Comparison of ENCODE assay signal across 26 cellular contexts in the genomic region with DNA sequence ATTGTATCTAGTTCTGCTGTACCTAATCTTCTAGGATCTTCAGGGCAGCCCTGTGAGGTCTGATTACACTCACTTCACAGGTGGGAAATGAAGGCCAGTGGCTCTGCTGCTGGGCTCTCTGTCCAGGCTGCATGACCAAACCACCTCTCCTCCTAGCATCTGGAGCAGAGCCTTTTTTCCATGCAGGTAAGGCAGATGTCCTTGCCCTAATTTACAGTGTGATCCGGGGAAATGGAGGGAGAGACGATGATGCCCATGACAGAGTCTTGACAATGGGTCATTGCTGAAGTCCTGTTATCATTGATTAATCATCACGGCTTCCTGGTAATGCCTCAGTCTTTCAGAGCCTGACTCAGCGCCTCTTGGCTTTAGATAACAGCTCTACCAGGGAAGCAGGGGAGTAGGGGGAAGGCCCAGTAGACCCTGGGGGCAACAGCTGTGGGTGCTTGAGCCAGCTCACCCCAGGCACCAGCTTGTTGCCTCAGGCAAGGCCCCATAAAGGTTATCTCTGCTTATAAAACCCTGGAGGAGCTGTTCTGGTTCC.
DNase-seq lines count a peak whose midpoint lies in the region; ATAC-seq and TF ChIP-seq lines count a peak whose summit lies in the region.
"Had no signal": no experiment of that assay in that cellular context is flagged by ENCODE, and none has a peak within 500 bp of the region (broad histone marks: within the 10 kb centered on the region; RNA-seq: fewer than 3 reads in every experiment).

No MANE protein-coding gene starts in this region.

- no peak overlapping the region for H2BK15ac ChIP-seq in mesendoderm (replicated peaks; ENCODE audit: low read depth)

- H3K4me1 ChIP-seq in mesendoderm (ENCODE audit: control insufficient read depth, low read depth, low read length) (peaks cover 2% of the 10 kb centered on the region), left lung (no peaks in the 10 kb centered on the region)
- H3K4me1 ChIP-seq: lower lobe of right lung, tibial nerve had no signal

- no peaks in the 10 kb centered on the region for H3K79me2 ChIP-seq in mesendoderm (ENCODE audit: control insufficient read depth, insufficient read depth, low read length)

- H3K4me3 ChIP-seq in mesendoderm (ENCODE audit: low read length) = no peak overlapping the region
- no peak overlapping the region for H3K4me3 ChIP-seq in left lung
- H3K4me3 ChIP-seq: lower lobe of right lung, mucosa of descending colon, tibial nerve had no signal

- TF ChIP-seq CTCF in left lung (IDR thresholded peaks at IDR 0.05) = no peak

- intact Hi-C loops in left lung (cut with DNase I) = no loop called here

- H3K4ac ChIP-seq in mesendoderm (ENCODE audit: low read depth, low read length) = no peak overlapping the region

- H2BK120ac ChIP-seq in mesendoderm (ENCODE audit: low read depth, low read length) = no peak overlapping the region

- DNase-seq in Daoy (ENCODE audit: low read depth) (peak; percentile 46), NCI-H146 treated with DMSO at 0.1 percent for 48 hours (lab: John Stamatoyannopoulos, UW; ENCODE audit: unreplicated experiment) (peak; percentile 0), astrocyte of the hippocampus (ENCODE audit: low read depth, low spot score) (peak; percentile 45), mesendoderm (peak; percentile 83), SW 1271 (lab: John Stamatoyannopoulos, UW) (no peak), left lung (no peak), NCI-H2171 (lab: John Stamatoyannopoulos, UW) (no peak), midbrain (lab: John Stamatoyannopoulos, UW) (no peak)
- DNase-seq: activated CD4-positive, alpha-beta T cell treated with anti-CD3 and anti-CD28 coated beads, Interleukin-2, amount 10 ng/mL, durations not matched to agents 24 days and 14 days; activated CD8-positive, alpha-beta memory T cell treated with anti-CD3 and anti-CD28 coated beads for 24 hours; amygdala; effector CD4-positive, alpha-beta T cell; IMR-90; lower lobe of right lung; mucosa of descending colon; NCI-H1048; NCI-H187 treated with DMSO at 0.1 percent for 48 hours; NCI-H2171 treated with DMSO at 0.1 percent for 48 hours; NCI-H524 treated with DMSO at 0.1 percent for 48 hours; SHP77 had no signal

- H3K18ac ChIP-seq in mesendoderm (ENCODE audit: low read length) = no peak overlapping the region

- H3K36me3 ChIP-seq in mesendoderm (ENCODE audit: control insufficient read depth, insufficient read depth, low read length) (no peaks in the 10 kb centered on the region), left lung (no peaks in the 10 kb centered on the region)
- H3K36me3 ChIP-seq: lower lobe of right lung, tibial nerve had no signal

- H3K4me2 ChIP-seq in mesendoderm (ENCODE audit: low read length) = no peak overlapping the region

- no peak overlapping the region for H3K23ac ChIP-seq in mesendoderm (ENCODE audit: low read length)

- H3K27ac ChIP-seq in mesendoderm (ENCODE audit: low read depth, low read length) (peak overlapping the region; percentile 6), left lung (no peak overlapping the region)
- H3K27ac ChIP-seq: epithelial cell of prostate, lower lobe of right lung, tibial nerve had no signal

- no peak overlapping the region for H4K8ac ChIP-seq in mesendoderm (ENCODE audit: low read depth, low read length)

- no peak overlapping the region for H3K56ac ChIP-seq in mesendoderm (ENCODE audit: low read length)

- no CpG with 5 or more reads among the region's 4 CpGs for WGBS in mesendoderm (ENCODE audit: extremely low coverage, insufficient coverage, low lambda C conversion rate)

- H3K27me3 ChIP-seq in mesendoderm (ENCODE audit: insufficient read depth, low read length, poor library complexity) = no peaks in the 10 kb centered on the region
- no peaks in the 10 kb centered on the region for H3K27me3 ChIP-seq in left lung
- H3K27me3 ChIP-seq: tibial nerve had no signal

- H3K9me3 ChIP-seq in left lung = no peaks in the 10 kb centered on the region
- H3K9me3 ChIP-seq: lower lobe of right lung, tibial nerve had no signal

- no peaks in the 10 kb centered on the region for H3K79me1 ChIP-seq in mesendoderm (ENCODE audit: low read length)

- no peak overlapping the region for H3K9ac ChIP-seq in mesendoderm (ENCODE audit: low read length)

- H2AK5ac ChIP-seq in mesendoderm (ENCODE audit: low read length) = no peak overlapping the region

- no peak for ATAC-seq in left lung
- ATAC-seq: activated naive CD4-positive, alpha-beta T cell treated with anti-CD3 and anti-CD28 coated beads, Interleukin-2, amount 50 U/mL, for 72 hours; lower lobe of right lung; mucosa of descending colon; natural killer cell treated with Interleukin-12 subunit alpha and Interleukin-12 subunit beta and Interleukin-15 and Interleukin-18, amount 100 ng/mL, for 72 hours; stimulated activated effector memory CD8-positive, alpha-beta T cell treated with anti-CD3 and anti-CD28 coated beads, Interleukin-12 subunit alpha, Interleukin-12 subunit beta, amount 100 ng/mL, for 72 hours; WTC11 had no signal

- H4K5ac ChIP-seq in mesendoderm (ENCODE audit: low read length) = no peak overlapping the region

- no peak overlapping the region for H2BK5ac ChIP-seq in mesendoderm (ENCODE audit: low read length)

Comparison
In these comparisons a context has a peak if more than half of its experiments do, and no peak if none do; other contexts are left out.
1. DNase-seq: peak in Daoy (single experiment), NCI-H146 treated with DMSO at 0.1 percent for 48 hours (single experiment), astrocyte of the hippocampus (single experiment) and mesendoderm (single experiment); none in SW 1271 (0 of 2), left lung (0 of 2), NCI-H2171 (single experiment) and midbrain (single experiment).